ENCODE assay signal across 8 cellular contexts in genomic region chr7:87886875-87887274, GRCh38. TPM values are rescaled to one million over a fixed set of nuclear protein-coding genes. Genes with fewer than 3 reads are reported as not detected.
DNase-seq lines count a peak whose midpoint lies in the region; ATAC-seq and TF ChIP-seq lines count a peak whose summit lies in the region.

No MANE protein-coding gene starts in this region.

- peaks cover 9% of the 10 kb centered on the region for H3K79me2 ChIP-seq in neural cell (replicated peaks; ENCODE audit: insufficient read depth, low read length)

- H3F3A ChIP-seq in neural cell (ENCODE audit: insufficient read depth, low read length, poor library complexity, severe bottlenecking), result no peaks in the 10 kb centered on the region

- no peak for TF ChIP-seq EP300 in neural cell (conservative IDR thresholded peaks at IDR 0.05; ENCODE audit: poor library complexity, severe bottlenecking)
- no peak for TF ChIP-seq EP300 in stomach (IDR thresholded peaks at IDR 0.05)

- no peak for TF ChIP-seq POLR2A in stomach (IDR thresholded peaks at IDR 0.05)

- H3K27ac ChIP-seq in neural cell (ENCODE audit: low read length) (no peak overlapping the region), stomach (no peak overlapping the region)

- H3K9me3 ChIP-seq in neural cell (ENCODE audit: low read length) (no peaks in the 10 kb centered on the region), stomach (no peaks in the 10 kb centered on the region)

- H3K4me1 ChIP-seq in stomach, result no peaks in the 10 kb centered on the region

- H3K27me3 Mint-ChIP-seq in chondrocyte (ENCODE audit: low read depth), result no peaks in the 10 kb centered on the region

- peak; percentile 83 for TF ChIP-seq RAD21 in neural cell (conservative IDR thresholded peaks at IDR 0.05)

- H3K9me3 Mint-ChIP-seq in chondrocyte (ENCODE audit: low read depth), result no peaks in the 10 kb centered on the region

- H3K4me3 Mint-ChIP-seq in chondrocyte (ENCODE audit: unreplicated experiment), result no peak overlapping the region

- H3K4me3 ChIP-seq in neural cell (ENCODE audit: low read length) (no peak overlapping the region), H7 (ENCODE audit: insufficient read depth, low read depth, low read length) (no peak overlapping the region), stomach (no peak overlapping the region)

- TF ChIP-seq CTCF in chondrocyte (IDR thresholded peaks at IDR 0.05) (peak; percentile 92), neural cell (IDR thresholded peaks at IDR 0.05; ENCODE audit: poor library complexity, severe bottlenecking) (peak; percentile 71), GM13976 (IDR thresholded peaks at IDR 0.05; ENCODE audit: borderline replicate concordance, control extremely low read depth, extremely low read depth, insufficient read depth, missing control alignments) (no peak), stomach (IDR thresholded peaks at IDR 0.05) (peak in 3 of 7 experiments; percentile 35 to 53 (median 37))

- no peak for ATAC-seq in Right ventricle myocardium inferior

- H3K27me3 ChIP-seq in neural cell (ENCODE audit: insufficient read depth, low read depth, low read length) (no peaks in the 10 kb centered on the region), H7 (ENCODE audit: control insufficient read depth, insufficient read depth, low read length) (no peaks in the 10 kb centered on the region), stomach (no peaks in the 10 kb centered on the region)

- H3K4me1 Mint-ChIP-seq in chondrocyte (ENCODE audit: low read depth), result no peaks in the 10 kb centered on the region

- no peak overlapping the region for H3K9ac ChIP-seq in neural cell (ENCODE audit: low read length)

- no peaks in the 10 kb centered on the region for H3K36me3 Mint-ChIP-seq in chondrocyte (ENCODE audit: low read depth)

- DNase-seq in EH (ENCODE audit: low read depth) (peak; percentile 59), NCI-H146 (lab: John Stamatoyannopoulos, UW) (peak; percentile 25), chondrocyte (ENCODE audit: low spot score) (no peak), GM13976 (ENCODE audit: low spot score) (no peak), H7 (no peak), stomach (no peak), Right ventricle myocardium inferior (ENCODE audit: missing footprints) (no peak)

- no peaks in the 10 kb centered on the region for H4K20me1 ChIP-seq in neural cell (ENCODE audit: insufficient read depth)

- H3K4me2 ChIP-seq in neural cell (ENCODE audit: low read length), result no peak overlapping the region

- H3K27ac Mint-ChIP-seq in chondrocyte (ENCODE audit: unreplicated experiment), result no peak overlapping the region

- intact Hi-C loops in stomach (cut with DNase I; ENCODE audit: low total_unique reads), result no loop called here
- intact Hi-C loops in Right ventricle myocardium inferior (cut with DNase I), result loop anchor here (2.0 to 5.0 kb wide), 2 partner anchors 90 to 380 kb away; no protein-coding TSS in a partner anchor

- H3K36me3 ChIP-seq in neural cell (ENCODE audit: insufficient read depth, low read length) (no peaks in the 10 kb centered on the region), H7 (replicated peaks; ENCODE audit: control insufficient read depth, insufficient read depth, low read length) (peaks cover 8% of the 10 kb centered on the region), stomach (peaks cover 0 to 41% (median 38%) of the 10 kb centered on the region in 4 donors)

- in situ Hi-C loops in GM13976 (cut with MboI; ENCODE audit: low sequenced_read_pairs, unreplicated experiment), result loop anchor here (10.0 kb wide), 1 partner anchor 382 kb away; no protein-coding TSS in a partner anchor

- no peak overlapping the region for H2AFZ ChIP-seq in neural cell (ENCODE audit: low read depth, low read length)

- no peaks in the 10 kb centered on the region for H3K9me2 ChIP-seq in neural cell (ENCODE audit: insufficient read depth, low read length)

TF ChIP-seq in neural cell, 6 proteins besides CTCF, POLR2A, EP300 and RAD21:
- no peak for TF ChIP-seq POLR2AphosphoS5 (IDR thresholded peaks at IDR 0.05)
- no peak for TF ChIP-seq TAF1 (IDR thresholded peaks at IDR 0.05; ENCODE audit: low read depth)
- peak; percentile 84 for TF ChIP-seq SMC3 (conservative IDR thresholded peaks at IDR 0.05; ENCODE audit: poor library complexity)
- TF ChIP-seq MXI1 (conservative IDR thresholded peaks at IDR 0.05; ENCODE audit: poor library complexity, severe bottlenecking), result no peak

RNA-seq across cellular contexts. Expression of gene DBF4, which starts 10.6 kb away (rescaled TPM):
- total RNA-seq in chondrocyte (9.3 to 10.3 TPM (median 9.7 TPM) in 3 replicates), stomach (10 to 100 TPM in 4 of 5 donors, 1 to 10 TPM in 1; 2.0 to 29.9 (median 12.0) TPM), Right ventricle myocardium inferior (1.4 TPM)
- polyA plus RNA-seq in neural cell (13.0 and 14.9 TPM in 2 replicates), stomach (1 to 10 TPM; 4.1 to 6.6 (median 5.9) TPM)
- 18.3 and 22.0 TPM in 2 replicates for polyA minus RNA-seq in neural cell
- 62.6 and 72.8 TPM in 2 replicates for total RNA-seq in H7 (2014; rRNA removed; shearing (Covaris generic))

RNA-seq across cellular contexts. Expression of gene SLC25A40, which starts 10.7 kb away (rescaled TPM):
- 14.5 to 16.5 TPM (median 16.4 TPM) in 3 replicates for total RNA-seq in chondrocyte
- 20.1 and 61.6 TPM in 2 replicates for polyA plus RNA-seq in neural cell
- 24.3 and 31.6 TPM in 2 replicates for polyA minus RNA-seq in neural cell
- total RNA-seq in H7 (2014; rRNA removed; shearing (Covaris generic)), result 10.7 and 18.8 TPM in 2 replicates
- total RNA-seq in stomach, result 10 to 100 TPM in 2 of 5 donors, 1 to 10 TPM in 2, not detected in 1; 6.4 to 22.0 (median 11.5) TPM
- 1 to 10 TPM; 3.5 to 8.1 (median 6.5) TPM for polyA plus RNA-seq in stomach
- 23.5 TPM for total RNA-seq in Right ventricle myocardium inferior

RNA-seq across cellular contexts. Expression of gene ADAM22, which starts 47.2 kb away (rescaled TPM):
- 0.92 to 6.6 TPM (median 1.6 TPM) in 3 replicates for total RNA-seq in chondrocyte
- polyA plus RNA-seq in neural cell, result 41.3 and 46.3 TPM in 2 replicates
- 111 and 120 TPM in 2 replicates for polyA minus RNA-seq in neural cell
- 2.1 and 4.8 TPM in 2 replicates for total RNA-seq in H7 (2014; rRNA removed; shearing (Covaris generic))
- 10 to 100 TPM in 2 of 5 donors, 1 to 10 TPM in 1, under 1 TPM in 1, not detected in 1; 0.29 to 16.8 (median 5.9) TPM for total RNA-seq in stomach
- under 1 TPM; 0.06 to 0.15 (median 0.15) TPM for polyA plus RNA-seq in stomach
- 1.2 TPM for total RNA-seq in Right ventricle myocardium inferior

Comparison
In these comparisons a context has a peak if more than half of its experiments do, and no peak if none do; other contexts are left out.
1. DNase-seq: peak in EH (single experiment) and NCI-H146 (single experiment); none in chondrocyte (single experiment), GM13976 (single experiment), H7 (single experiment), stomach (single experiment) and Right ventricle myocardium inferior (single experiment).